ENCODE assay signal across 26 cellular contexts in genomic region chr1:246093230-246093629, GRCh38.
"Had no signal": no experiment of that assay in that cellular context is flagged by ENCODE, and none has a peak within 500 bp of the region (broad histone marks: within the 10 kb centered on the region; RNA-seq: fewer than 3 reads in every experiment).

No MANE protein-coding gene starts in this region.

- H3K4me1 ChIP-seq: stomach, suprapubic skin, tibial artery, tibial nerve, transverse colon, upper lobe of left lung, upper lobe of right lung, uterus, vagina had no signal

- H3K27ac ChIP-seq: stomach, suprapubic skin, testis, thoracic aorta, thyroid gland, tibial artery, tibial nerve, transverse colon, upper lobe of left lung, upper lobe of right lung, uterus, vagina had no signal

- ATAC-seq: stimulated activated effector memory CD8-positive, alpha-beta T cell treated with anti-CD3 and anti-CD28 coated beads, Interleukin-12 subunit alpha, Interleukin-12 subunit beta, amount 100 ng/mL, for 72 hours; stimulated activated memory B cell treated with anti-CD40 and anti-IgM and Interleukin-4, amounts not matched to agents 10 μg/mL and 1 μg/mL and 100 μg/mL, for 72 hours; stimulated activated naive B cell treated with anti-CD40 and anti-IgM and Interleukin-4, amounts not matched to agents 10 μg/mL and 1 μg/mL and 100 μg/mL, for 72 hours; stimulated activated naive CD8-positive, alpha-beta T cell treated with anti-CD3 and anti-CD28 coated beads, Interleukin-15, amount 100 ng/mL, for 72 hours; stimulated activated naive CD8-positive, alpha-beta T cell treated with anti-CD3 and anti-CD28 coated beads, Interleukin-15, Interleukin-2, amounts not matched to agents 100 U/mL and 50 U/mL, for 24 hours; upper lobe of right lung had no signal

- H3K9me3 ChIP-seq: stomach, suprapubic skin, testis, thoracic aorta, thyroid gland, tibial artery, tibial nerve, transverse colon, upper lobe of left lung, upper lobe of right lung, uterus, vagina had no signal

- H3K36me3 ChIP-seq: stomach, suprapubic skin, thoracic aorta, thyroid gland, tibial artery, tibial nerve, transverse colon, upper lobe of left lung, upper lobe of right lung, uterus, vagina had no signal

- FAIRE-seq: urothelium cell line had no signal

- DNase-seq: stimulated activated CD4-positive, alpha-beta T cell treated with anti-CD3 and anti-CD28 coated beads, Interleukin-2, amount 100 ng/mL, for 48 hours; stimulated activated CD4-positive, alpha-beta T cell treated with anti-CD3 and anti-CD28 coated beads, Interleukin-4, amount 100 ng/mL, for 1 hour; stimulated activated CD4-positive, alpha-beta T cell treated with anti-CD3 and anti-CD28 coated beads, Interleukin-4, amount 100 ng/mL, for 4 hours; stimulated activated CD8-positive, alpha-beta memory T cell treated with anti-CD3 and anti-CD28 coated beads, Interleukin-4, amount 100 ng/mL, for 48 hours; stimulated activated naive B cell treated with anti-CD40 and anti-IgM and Interleukin-4, amounts not matched to agents 10 μg/mL and 1 μg/mL and 100 μg/mL, for 72 hours; stimulated activated naive CD4-positive, alpha-beta T cell; stimulated activated naive CD4-positive, alpha-beta T cell treated with Interleukin-2 at 50 U/mL for 16 hours; stimulated activated naive CD8-positive, alpha-beta T cell treated with anti-CD3 and anti-CD28 coated beads, Interleukin-15, amount 100 ng/mL, for 72 hours; stimulated activated naive CD8-positive, alpha-beta T cell treated with anti-CD3 and anti-CD28 coated beads, Interleukin-15, Interleukin-2, amounts not matched to agents 100 U/mL and 50 U/mL, for 24 hours; stomach; substantia nigra; testis; thyroid gland; tibial artery; transverse colon; trophoblast cell; upper lobe of left lung; upper lobe of right lung; uterus had no signal

- H3K27me3 ChIP-seq: stomach, suprapubic skin, testis, thyroid gland, tibial artery, tibial nerve, transverse colon, upper lobe of left lung, upper lobe of right lung, uterus, vagina had no signal

- H3K4me3 ChIP-seq: stomach, suprapubic skin, testis, thoracic aorta, thyroid gland, tibial artery, tibial nerve, transverse colon, upper lobe of left lung, upper lobe of right lung, uterus, vagina had no signal
